ENCODE assay signal across 19 cellular contexts in the genomic region with DNA sequence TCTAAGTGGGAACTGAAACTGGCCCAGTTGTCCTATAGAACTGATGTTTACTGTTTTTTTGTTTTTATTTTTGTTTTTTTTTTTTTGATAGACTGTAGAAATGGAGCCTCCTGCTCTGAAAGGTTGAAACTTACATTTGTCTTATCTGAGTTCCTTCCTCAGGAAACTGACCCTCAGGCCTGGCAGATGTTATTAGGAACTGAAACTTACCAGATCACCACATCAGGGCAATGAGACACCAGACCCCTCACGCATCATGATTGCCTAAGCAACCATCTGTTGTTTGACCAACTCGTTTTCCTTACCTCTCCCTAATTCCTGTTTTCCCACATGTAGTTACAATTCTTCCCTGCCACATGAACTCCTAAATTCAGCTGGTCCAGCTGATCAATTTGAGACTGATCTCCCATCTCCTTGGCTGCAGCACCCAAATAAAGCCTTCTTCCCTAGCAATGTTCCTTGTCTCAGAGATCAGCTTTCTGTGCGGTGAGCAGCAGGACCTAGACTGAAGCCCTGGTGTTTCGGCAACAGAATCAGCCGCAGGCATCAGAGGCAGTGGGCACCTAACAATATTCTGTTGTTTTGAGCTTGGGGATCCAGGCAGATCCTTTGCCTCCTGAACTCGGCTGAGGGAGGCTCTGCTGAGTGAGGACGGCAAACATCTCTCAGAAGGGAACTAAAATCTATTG.
A peak's percentile ranks its signal among the peaks of the same experiment; 100 is the strongest.
DNase-seq lines count a peak whose midpoint lies in the region; ATAC-seq, FAIRE-seq and TF ChIP-seq lines count a peak whose summit lies in the region.
"Had no signal": no experiment of that assay in that cellular context is flagged by ENCODE, and none has a peak within 500 bp of the region (broad histone marks: within the 10 kb centered on the region; RNA-seq: fewer than 3 reads in every experiment).

No MANE protein-coding gene starts in this region.

- no peaks in the 10 kb centered on the region for H3K36me3 ChIP-seq in GM12878 (ENCODE audit: control insufficient read depth in 2 of 2, insufficient read depth in 2 of 2, low read length in 1 of 2)
- H3K36me3 ChIP-seq: Peyer's patch had no signal

- no peaks in the 10 kb centered on the region for H4K20me1 ChIP-seq in GM12878 (ENCODE audit: control insufficient read depth, insufficient read depth)

- BruUV-seq in GM12878 (replicated peaks; lab: Mats Ljungman, UMichigan) (no TSS peak), Calu3 (replicated peaks; lab: Mats Ljungman, UMichigan) (no TSS peak)

- WGBS in GM12878 (ENCODE audit: insufficient coverage, insufficient replicate concordance, low lambda C conversion rate, missing lambda C conversion rate) = 77% methylated on average over 7 of the region's 7 CpGs

- peaks cover 25% of the 10 kb centered on the region for H3K9me3 ChIP-seq in GM12878 (replicated peaks; ENCODE audit: control insufficient read depth, insufficient read depth, low read length)

- H3K4me1 ChIP-seq in GM12878 (ENCODE audit: control insufficient read depth, insufficient read depth, low read length) = peaks cover 28% of the 10 kb centered on the region

- SMC1A ChIA-PET in GM12878 (lab: Charles Lee; ENCODE audit: uncharacterized antibody, unreplicated experiment) = interaction anchor here (1.0 kb wide), 1 partner anchor 267 kb away, joined by 3 read pairs; no protein-coding TSS in a partner anchor

- no peak overlapping the region for H3K4me2 ChIP-seq in GM12878 (ENCODE audit: control insufficient read depth, insufficient read depth)
- H3K4me2 ChIP-seq: GM23338 had no signal

- ATAC-seq in activated naive CD8-positive, alpha-beta T cell treated with anti-CD3 and anti-CD28 coated beads, Interleukin-2, amount 10 ng/mL, durations not matched to agents 7 days and 5 days (ENCODE audit: low read depth) = no peak
- no peak for ATAC-seq in GM12878
- ATAC-seq: CD8-positive, alpha-beta T cell; GM23338; Right ventricle myocardium inferior had no signal

- CTCF ChIA-PET in GM12878 (lab: Yijun Ruan, JAX) (no interaction called here), Calu3 (lab: Charles Lee) (interaction anchor here (0.7 kb wide), 1 partner anchor 11 kb away, joined by 6 read pairs; no protein-coding TSS in a partner anchor)

- H3K4me1 Mint-ChIP-seq in activated naive CD8-positive, alpha-beta T cell treated with anti-CD3 and anti-CD28 coated beads, Interleukin-2, amount 10 ng/mL, durations not matched to agents 7 days and 5 days = peaks cover 19% of the 10 kb centered on the region
- H3K4me1 Mint-ChIP-seq in activated naive CD8-positive, alpha-beta T cell treated with anti-CD3 and anti-CD28 coated beads for 36 hours = peaks cover 9% of the 10 kb centered on the region
- H3K4me1 Mint-ChIP-seq in osteocyte (ENCODE audit: unreplicated experiment) (peaks cover 5% of the 10 kb centered on the region), Calu3 (ENCODE audit: low read depth, unreplicated experiment) (no peaks in the 10 kb centered on the region)

- H3K4me3 ChIP-seq in GM12878 = no peak overlapping the region
- H3K4me3 ChIP-seq: GM23338, Peyer's patch had no signal

- no peak overlapping the region for H2AFZ ChIP-seq in GM12878 (ENCODE audit: control insufficient read depth, low read depth, low read length)
- H2AFZ ChIP-seq: GM23338 had no signal

- H3K9ac ChIP-seq in GM12878 (ENCODE audit: control insufficient read depth, insufficient read depth, low read length) = no peak overlapping the region

- H3K27me3 ChIP-seq in GM12878 (replicated peaks in 1 of 2; ENCODE audit: control insufficient read depth in 2 of 2, insufficient read depth in 2 of 2, low read length in 1 of 2) = no peaks in the 10 kb centered on the region
- H3K27me3 ChIP-seq: Peyer's patch had no signal

- TF ChIP-seq RAD21 in GM12878 (IDR thresholded peaks at IDR 0.05; ENCODE audit: insufficient read depth, low read depth, low read length) = no peak

- no peak overlapping the region for H3K4me3 Mint-ChIP-seq in activated naive CD8-positive, alpha-beta T cell treated with anti-CD3 and anti-CD28 coated beads, Interleukin-2, amount 10 ng/mL, durations not matched to agents 7 days and 5 days
- no peak overlapping the region for H3K4me3 Mint-ChIP-seq in activated naive CD8-positive, alpha-beta T cell treated with anti-CD3 and anti-CD28 coated beads for 36 hours
- H3K4me3 Mint-ChIP-seq in osteocyte (ENCODE audit: unreplicated experiment) (no peak overlapping the region), Calu3 (ENCODE audit: low read depth, unreplicated experiment) (no peak overlapping the region)
- H3K4me3 Mint-ChIP-seq: CD8-positive, alpha-beta T cell; GM23338 had no signal

- no peak overlapping the region for H3K27ac ChIP-seq in GM12878 (ENCODE audit: control insufficient read depth, insufficient read depth)
- H3K27ac ChIP-seq: Peyer's patch had no signal

- in situ Hi-C loops in GM12878 (cut with MboI) = no loop called here

- no peak for TF ChIP-seq EP300 in GM12878 (IDR thresholded peaks at IDR 0.05; ENCODE audit: borderline replicate concordance in 1 of 2, control insufficient read depth in 1 of 2, low read depth in 2 of 2, low read length in 2 of 2)

- TF ChIP-seq CTCF in GM12878 (IDR thresholded peaks at IDR 0.05 in 2 of 3, conservative IDR thresholded peaks at IDR 0.05 in 1 of 3; ENCODE audit: control insufficient read depth in 2 of 3, extremely low read depth in 1 of 3, insufficient read depth in 1 of 3, low read depth in 3 of 3, low read length in 3 of 3) = no peak
- no peak for TF ChIP-seq CTCF in osteocyte (IDR thresholded peaks at IDR 0.05)
- no peak for TF ChIP-seq CTCF in Calu3 (IDR thresholded peaks at IDR 0.05; ENCODE audit: unreplicated experiment)

- no peak for DNase-seq in activated naive CD8-positive, alpha-beta T cell treated with anti-CD3 and anti-CD28 coated beads, Interleukin-2, amount 10 ng/mL, durations not matched to agents 7 days and 5 days
- no peak for DNase-seq in activated naive CD8-positive, alpha-beta T cell treated with anti-CD3 and anti-CD28 coated beads for 36 hours
- DNase-seq in MV-4-11 (lab: John Stamatoyannopoulos, UW) (peak; percentile 85), GM12878 (ENCODE audit: low read depth, low spot score) (no peak), osteocyte (ENCODE audit: extremely low spot score, unreplicated experiment) (peak; percentile 46), Calu3 (no peak), NCI-H1694 (lab: John Stamatoyannopoulos, UW) (no peak)
- DNase-seq in activated T-cell treated with anti-CD3 and anti-CD28 coated beads, Interleukin-2, amount 50 U/mL, for 1 hour = no peak
- DNase-seq: CD8-positive, alpha-beta T cell; HCEC 1CT; NCI-H1417 treated with DMSO at 0.1 percent for 48 hours; NCI-H1930; NCI-H226; NCI-H524; Peyer's patch had no signal

- H3K36me3 Mint-ChIP-seq in activated naive CD8-positive, alpha-beta T cell treated with anti-CD3 and anti-CD28 coated beads, Interleukin-2, amount 10 ng/mL, durations not matched to agents 7 days and 5 days = peaks cover 21% of the 10 kb centered on the region
- H3K36me3 Mint-ChIP-seq in activated naive CD8-positive, alpha-beta T cell treated with anti-CD3 and anti-CD28 coated beads for 36 hours = peaks cover 30% of the 10 kb centered on the region
- H3K36me3 Mint-ChIP-seq in osteocyte (ENCODE audit: unreplicated experiment) (no peaks in the 10 kb centered on the region), Calu3 (ENCODE audit: insufficient read depth, unreplicated experiment) (no peaks in the 10 kb centered on the region)

- RAD21 ChIA-PET in GM12878 (lab: Charles Lee; ENCODE audit: unreplicated experiment) = no interaction called here

- H3K27me3 Mint-ChIP-seq in activated naive CD8-positive, alpha-beta T cell treated with anti-CD3 and anti-CD28 coated beads, Interleukin-2, amount 10 ng/mL, durations not matched to agents 7 days and 5 days = no peaks in the 10 kb centered on the region
- H3K27me3 Mint-ChIP-seq in activated naive CD8-positive, alpha-beta T cell treated with anti-CD3 and anti-CD28 coated beads for 36 hours = peaks cover 4% of the 10 kb centered on the region
- H3K27me3 Mint-ChIP-seq in osteocyte (ENCODE audit: unreplicated experiment) (no peaks in the 10 kb centered on the region), Calu3 (ENCODE audit: unreplicated experiment) (peaks cover 10% of the 10 kb centered on the region)

- intact Hi-C loops in GM12878 (cut with micrococcal nuclease; ENCODE audit: unreplicated experiment) = no loop called here
- intact Hi-C loops in Calu3 (cut with micrococcal nuclease; ENCODE audit: unreplicated experiment) = no loop called here

- H3K79me2 ChIP-seq in GM12878 (ENCODE audit: control insufficient read depth, insufficient read depth, low read length) = no peaks in the 10 kb centered on the region

- peak overlapping the region; percentile 59 for H3K27ac Mint-ChIP-seq in activated naive CD8-positive, alpha-beta T cell treated with anti-CD3 and anti-CD28 coated beads, Interleukin-2, amount 10 ng/mL, durations not matched to agents 7 days and 5 days
- no peak overlapping the region for H3K27ac Mint-ChIP-seq in activated naive CD8-positive, alpha-beta T cell treated with anti-CD3 and anti-CD28 coated beads for 36 hours
- H3K27ac Mint-ChIP-seq in osteocyte (ENCODE audit: unreplicated experiment) = no peak overlapping the region
- H3K27ac Mint-ChIP-seq in Calu3 (ENCODE audit: unreplicated experiment) = no peak overlapping the region
- H3K27ac Mint-ChIP-seq: CD8-positive, alpha-beta T cell; GM23338 had no signal

- no peak for TF ChIP-seq POLR2A in GM12878 (IDR thresholded peaks at IDR 0.05; ENCODE audit: low read depth, low read length)

- H3K9me3 Mint-ChIP-seq in activated naive CD8-positive, alpha-beta T cell treated with anti-CD3 and anti-CD28 coated beads, Interleukin-2, amount 10 ng/mL, durations not matched to agents 7 days and 5 days = peaks cover 18% of the 10 kb centered on the region
- H3K9me3 Mint-ChIP-seq in activated naive CD8-positive, alpha-beta T cell treated with anti-CD3 and anti-CD28 coated beads for 36 hours = peaks cover 15% of the 10 kb centered on the region
- H3K9me3 Mint-ChIP-seq in osteocyte (ENCODE audit: unreplicated experiment) (peaks cover 15% of the 10 kb centered on the region), Calu3 (ENCODE audit: low read depth, unreplicated experiment) (peaks cover 3% of the 10 kb centered on the region)

- POLR2A ChIA-PET in activated naive CD8-positive, alpha-beta T cell treated with anti-CD3 and anti-CD28 coated beads, Interleukin-2, amount 10 ng/mL, durations not matched to agents 7 days and 5 days (lab: Charles Lee) = interaction anchor here (1.0 kb wide), 1 partner anchor 21 kb away, joined by 3 read pairs; no protein-coding TSS in a partner anchor
- POLR2A ChIA-PET in GM12878 (lab: Charles Lee) = no interaction called here

- no peak for FAIRE-seq in GM12878 (lab: Jason Lieb, UNC)
- FAIRE-seq: A204.1, D721Med had no signal

TF ChIP-seq in GM12878, 131 proteins besides CTCF, POLR2A, EP300 and RAD21 (continues in another document):
- TF ChIP-seq SPI1 (IDR thresholded peaks at IDR 0.05; ENCODE audit: borderline replicate concordance, insufficient read depth, low read depth, low read length) = peak; percentile 37; the same call in 1 of the 2 replicates
- peak; percentile 83; the same call in 1 of the 2 replicates for TF ChIP-seq CBX5 (IDR thresholded peaks at IDR 0.05; ENCODE audit: low read depth)

Comparison
In these comparisons a context has a peak if more than half of its experiments do, and no peak if none do; other contexts are left out.
1. DNase-seq: peak in MV-4-11 (single experiment) and osteocyte (single experiment); none in activated naive CD8-positive, alpha-beta T cell treated with anti-CD3 and anti-CD28 coated beads, Interleukin-2, amount 10 ng/mL, durations not matched to agents 7 days and 5 days (single experiment), activated naive CD8-positive, alpha-beta T cell treated with anti-CD3 and anti-CD28 coated beads for 36 hours (single experiment), GM12878 (single experiment), activated T-cell treated with anti-CD3 and anti-CD28 coated beads, Interleukin-2, amount 50 U/mL, for 1 hour (single experiment), Calu3 (single experiment) and NCI-H1694 (single experiment).